In the genomic region with DNA sequence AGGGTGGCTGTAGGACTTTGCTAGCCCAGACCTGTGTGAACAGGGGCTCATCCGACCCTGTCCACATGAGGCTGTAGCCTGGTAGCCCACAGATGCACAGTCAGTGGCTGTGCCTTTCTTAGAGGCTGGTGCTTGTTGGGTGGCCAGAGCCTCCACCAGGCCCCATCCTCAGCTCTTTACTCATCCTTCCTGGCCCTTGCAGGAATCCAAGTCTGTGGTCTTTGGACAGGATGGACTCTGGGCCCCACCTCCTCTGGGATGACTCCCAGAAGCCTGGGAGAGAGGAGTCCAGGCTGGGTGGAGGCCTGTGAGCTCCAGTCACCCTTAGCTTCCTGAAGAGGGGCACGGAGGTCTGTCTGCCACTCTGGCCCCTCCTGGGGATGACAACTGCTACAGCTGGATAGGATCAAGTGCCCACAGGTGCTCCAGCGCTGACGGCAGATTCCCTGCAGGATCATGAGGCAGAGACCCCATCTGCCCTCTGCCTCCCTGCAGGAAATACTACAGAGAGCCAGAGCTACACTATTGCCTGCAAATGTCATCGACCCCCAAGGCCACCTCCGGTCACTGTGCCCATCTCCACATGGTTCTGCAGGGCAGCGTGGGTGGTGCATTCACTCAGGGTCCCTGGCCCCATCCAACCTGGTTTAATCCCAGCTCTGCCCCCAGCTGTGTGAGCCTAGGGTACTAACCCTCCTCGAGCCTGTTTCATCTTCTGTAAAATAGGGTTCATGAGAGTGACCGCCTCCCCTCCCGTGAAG, we compare ENCODE assay signal across 14 cellular contexts.
DNase-seq lines count a peak whose midpoint lies in the region; ATAC-seq and TF ChIP-seq lines count a peak whose summit lies in the region.
"Had no signal": no experiment of that assay in that cellular context is flagged by ENCODE, and none has a peak within 500 bp of the region (broad histone marks: within the 10 kb centered on the region; RNA-seq: fewer than 3 reads in every experiment).

No MANE protein-coding gene starts in this region.

- no peak overlapping the region for H3K14ac ChIP-seq in H9 (ENCODE audit: insufficient read depth, low read length)

- no CpG with 5 or more reads among the region's 10 CpGs for WGBS in H9 (ENCODE audit: extremely low coverage, insufficient read length, low lambda C conversion rate)

- no peak overlapping the region for H4K8ac ChIP-seq in H9 (replicated peaks; ENCODE audit: insufficient read length, low read depth, low read length)

- no peak overlapping the region for H3K27ac Mint-ChIP-seq in H9
- no peak overlapping the region for H3K27ac Mint-ChIP-seq in mesothelial cell of epicardium
- H3K27ac Mint-ChIP-seq: CD8-positive, alpha-beta T cell had no signal

- no peak overlapping the region for H2BK5ac ChIP-seq in H9 (ENCODE audit: insufficient read length, low read length)

- BruUV-seq in A673 (replicated peaks; lab: Mats Ljungman, UMichigan) = no TSS peak

- no peak overlapping the region for H3T11ph ChIP-seq in H9 (ENCODE audit: low read length)

- H3K4me1 ChIP-seq in H9 (ENCODE audit: insufficient read depth, low read length) (no peaks in the 10 kb centered on the region), A673 (ENCODE audit: insufficient read depth, low read length, poor library complexity, severe bottlenecking) (no peaks in the 10 kb centered on the region)
- H3K4me1 ChIP-seq: breast epithelium had no signal

- H2BK120ac ChIP-seq in H9 (ENCODE audit: low read depth, low read length, poor library complexity, severe bottlenecking) = no peak overlapping the region

- TF ChIP-seq POLR2A in erythroblast (IDR thresholded peaks at IDR 0.05; ENCODE audit: low read length) = no peak

- H3K36me3 ChIP-seq in A673 (ENCODE audit: insufficient read depth, low read length, poor library complexity, severe bottlenecking) = no peaks in the 10 kb centered on the region
- H3K36me3 ChIP-seq: breast epithelium, ovary had no signal

- H3K18ac ChIP-seq in H9 (ENCODE audit: insufficient read length, low read depth, low read length) = no peak overlapping the region

- H2AK5ac ChIP-seq in H9 (ENCODE audit: insufficient read length, low read length) = no peak overlapping the region

- H4K5ac ChIP-seq in H9 (ENCODE audit: insufficient read length, low read depth, low read length) = no peak overlapping the region

- peak; percentile 59 for DNase-seq in AG08396 (ENCODE audit: low spot score)
- peak; percentile 14 for DNase-seq in H9
- DNase-seq in choroid plexus epithelial cell (ENCODE audit: low read depth) = peak; percentile 14
- peak; percentile 14 to 17 for DNase-seq in mesothelial cell of epicardium (ENCODE audit: low spot score in 2 of 2, unreplicated experiment in 2 of 2)
- DNase-seq in NCI-H748 (lab: John Stamatoyannopoulos, UW; ENCODE audit: unreplicated experiment) = no peak
- DNase-seq in A673 (ENCODE audit: low spot score) = no peak
- DNase-seq in erythroblast (lab: John Stamatoyannopoulos, UW) = no peak
- DNase-seq: stimulated activated CD4-positive, alpha-beta T cell treated with anti-CD3 and anti-CD28 coated beads, Interleukin-4, amount 100 ng/mL, for 4 hours; T-helper 9 cell had no signal

- no peak overlapping the region for H2AFZ ChIP-seq in H9 (ENCODE audit: low read length)

- H3K27me3 ChIP-seq in H9 (ENCODE audit: insufficient read depth, low read length) (no peaks in the 10 kb centered on the region), A673 (replicated peaks; ENCODE audit: insufficient read depth, low read depth, low read length, poor library complexity) (no peaks in the 10 kb centered on the region)
- H3K27me3 ChIP-seq: breast epithelium, ovary had no signal

- H3K4me3 ChIP-seq in choroid plexus epithelial cell (ENCODE audit: low read depth, low read length) (no peak overlapping the region), A673 (ENCODE audit: low read depth, low read length, poor library complexity, severe bottlenecking) (no peak overlapping the region)
- H3K4me3 ChIP-seq: breast epithelium, ovary had no signal

- H2BK15ac ChIP-seq in H9 (ENCODE audit: low read depth, low read length) = no peak overlapping the region

- CTCF ChIA-PET in A673 (lab: Charles Lee) = no interaction called here

- no peak for ATAC-seq in GM21717 (IDR thresholded peaks at IDR 0.05; ENCODE audit: unreplicated experiment)

- no peak overlapping the region for H3K23ac ChIP-seq in H9 (ENCODE audit: insufficient read length, low read depth, low read length)

- no peak overlapping the region for H3K4ac ChIP-seq in H9 (ENCODE audit: low read depth, low read length)

- no peak overlapping the region for H3K56ac ChIP-seq in H9 (ENCODE audit: insufficient read length, low read depth, low read length)

- peaks cover 2 to 3% of the 10 kb centered on the region in 2 experiments; a peak in 1 of 4 replicates for H3K4me1 Mint-ChIP-seq in H9
- no peaks in the 10 kb centered on the region for H3K4me1 Mint-ChIP-seq in mesothelial cell of epicardium

- no peak overlapping the region for H4K91ac ChIP-seq in H9 (ENCODE audit: insufficient read length, low read depth, low read length)

- H3K9me3 Mint-ChIP-seq in H9 (no peaks in the 10 kb centered on the region; a peak in 1 of 5 replicates), mesothelial cell of epicardium (no peaks in the 10 kb centered on the region)
- H3K9me3 Mint-ChIP-seq: CD8-positive, alpha-beta T cell had no signal

- H3K4me3 Mint-ChIP-seq in H9 = no peak overlapping the region
- H3K4me3 Mint-ChIP-seq in mesothelial cell of epicardium = no peak overlapping the region
- H3K4me3 Mint-ChIP-seq: CD8-positive, alpha-beta T cell had no signal

- H3K79me1 ChIP-seq in H9 (ENCODE audit: insufficient read depth, low read depth, low read length, poor library complexity, severe bottlenecking) = no peaks in the 10 kb centered on the region

- POLR2A ChIA-PET in A673 (lab: Charles Lee; ENCODE audit: low non-redundant PET) = no interaction called here

- H3K27me3 Mint-ChIP-seq in H9 (ENCODE audit: low read depth) = peaks cover 1% of the 10 kb centered on the region; the same call in 1 of the 2 replicates
- no peaks in the 10 kb centered on the region for H3K27me3 Mint-ChIP-seq in mesothelial cell of epicardium (ENCODE audit: low read depth)

- H2BK20ac ChIP-seq in H9 (ENCODE audit: low read depth, low read length, poor library complexity, severe bottlenecking) = no peak overlapping the region

- H3K9ac ChIP-seq in H9 (ENCODE audit: extremely low read depth, insufficient read length, low read length) = no peak overlapping the region

- H3K23me2 ChIP-seq in H9 (ENCODE audit: insufficient read length, low read depth, low read length, poor library complexity, severe bottlenecking) = no peaks in the 10 kb centered on the region

- intact Hi-C loops in A673 (cut with micrococcal nuclease; ENCODE audit: unreplicated experiment) = no loop called here

- H2BK12ac ChIP-seq in H9 (ENCODE audit: insufficient read length, low read depth, low read length) = no peak overlapping the region

- H3K36me3 Mint-ChIP-seq in H9 (ENCODE audit: insufficient read depth in 1 of 3, low read depth in 3 of 3) (no peaks in the 10 kb centered on the region), mesothelial cell of epicardium (no peaks in the 10 kb centered on the region)
- H3K36me3 Mint-ChIP-seq: CD8-positive, alpha-beta T cell had no signal

- no peaks in the 10 kb centered on the region for H3K79me2 ChIP-seq in H9 (ENCODE audit: insufficient read depth, low read length)

- H3K27ac ChIP-seq in H9 (ENCODE audit: insufficient read length, low read depth, low read length) (no peak overlapping the region), A673 (ENCODE audit: low read depth, low read length, poor library complexity, severe bottlenecking) (no peak overlapping the region)
- H3K27ac ChIP-seq: HL-60, ovary had no signal

- no peaks in the 10 kb centered on the region for H4K20me1 ChIP-seq in H9 (ENCODE audit: control insufficient read depth, insufficient read depth, insufficient read length)

- H3K9me3 ChIP-seq in H9 (ENCODE audit: control insufficient read depth, low read depth, low read length) (no peaks in the 10 kb centered on the region), A673 (ENCODE audit: low read depth, low read length, poor library complexity, severe bottlenecking) (no peaks in the 10 kb centered on the region)
- H3K9me3 ChIP-seq: breast epithelium, ovary had no signal

- no peak overlapping the region for H3K4me2 ChIP-seq in H9 (ENCODE audit: insufficient read depth, insufficient read length, low read length)

- TF ChIP-seq CTCF in H9 (conservative IDR thresholded peaks at IDR 0.05) = no peak
- TF ChIP-seq CTCF in choroid plexus epithelial cell (conservative IDR thresholded peaks at IDR 0.05; ENCODE audit: low read depth, low read length) = no peak
- TF ChIP-seq CTCF in mesothelial cell of epicardium (IDR thresholded peaks at IDR 0.05; ENCODE audit: unreplicated experiment) = no peak
- no peak for TF ChIP-seq CTCF in A673 (conservative IDR thresholded peaks at IDR 0.05; ENCODE audit: low read depth, low read length)

Comparison
In these comparisons a context has a peak if more than half of its experiments do, and no peak if none do; other contexts are left out.
1. DNase-seq: peak in AG08396 (single experiment), H9 (single experiment), choroid plexus epithelial cell (single experiment) and mesothelial cell of epicardium (2 of 2); none in NCI-H748 (single experiment), A673 (single experiment) and erythroblast (0 of 2).